Comparison of ENCODE assay signal across 8 cellular contexts in genomic region chr1:205749094-205749825, GRCh38. TPM values are rescaled to one million over a fixed set of nuclear protein-coding genes. Genes with fewer than 3 reads are reported as not detected.
DNase-seq lines count a peak whose midpoint lies in the region; ATAC-seq and TF ChIP-seq lines count a peak whose summit lies in the region.

No MANE protein-coding gene starts in this region.

- no peaks in the 10 kb centered on the region for H3K27me3 ChIP-seq in left ventricle myocardium inferior (ENCODE audit: low read depth)
- no peaks in the 10 kb centered on the region for H3K27me3 ChIP-seq in upper lobe of right lung

- H3K27ac ChIP-seq in left ventricle myocardium inferior (replicated peaks) = peak overlapping the region; percentile 98
- peak overlapping the region; percentile 87 for H3K27ac ChIP-seq in upper lobe of right lung

- peaks cover 14% of the 10 kb centered on the region for H3K36me3 Mint-ChIP-seq in T-helper 1 cell treated with Interleukin-12 subunit alpha and Interleukin-12 subunit beta and Interleukin-4 antibody, amounts not matched to agents 30 μg/mL and 1 μg/mL, for 36 hours (ENCODE audit: low read depth)
- no peaks in the 10 kb centered on the region for H3K36me3 Mint-ChIP-seq in progenitor cell of endocrine pancreas (ENCODE audit: insufficient read depth)

- H3K4me3 ChIP-seq in left ventricle myocardium inferior (peak overlapping the region; percentile 82), upper lobe of right lung (peak overlapping the region; percentile 83)

- DNase-seq in NCI-H1694 treated with DMSO at 0.1 percent for 48 hours (lab: John Stamatoyannopoulos, UW) (peak; percentile 84), amniotic stem cell (lab: John Stamatoyannopoulos, UW) (peak; percentile 85), left ventricle myocardium inferior (peak; percentile 96), progenitor cell of endocrine pancreas (ENCODE audit: low spot score, unreplicated experiment) (peak; percentile 91), upper lobe of right lung (peak; percentile 98)

- H3K27me3 Mint-ChIP-seq in T-helper 1 cell treated with Interleukin-12 subunit alpha and Interleukin-12 subunit beta and Interleukin-4 antibody, amounts not matched to agents 30 μg/mL and 1 μg/mL, for 36 hours (ENCODE audit: low read depth) = no peaks in the 10 kb centered on the region
- H3K27me3 Mint-ChIP-seq in progenitor cell of endocrine pancreas = no peaks in the 10 kb centered on the region

- peaks cover 29% of the 10 kb centered on the region for H3K4me1 Mint-ChIP-seq in T-helper 1 cell treated with Interleukin-12 subunit alpha and Interleukin-12 subunit beta and Interleukin-4 antibody, amounts not matched to agents 30 μg/mL and 1 μg/mL, for 36 hours (ENCODE audit: low read depth)
- H3K4me1 Mint-ChIP-seq in progenitor cell of endocrine pancreas (ENCODE audit: low read depth) = peaks cover 19% of the 10 kb centered on the region

- H3K4me3 Mint-ChIP-seq in T-helper 1 cell treated with Interleukin-12 subunit alpha and Interleukin-12 subunit beta and Interleukin-4 antibody, amounts not matched to agents 30 μg/mL and 1 μg/mL, for 36 hours = peak overlapping the region; percentile 97
- H3K4me3 Mint-ChIP-seq in progenitor cell of endocrine pancreas (ENCODE audit: low read depth) = peak overlapping the region; percentile 97

- TF ChIP-seq CTCF in left ventricle myocardium inferior (IDR thresholded peaks at IDR 0.05; ENCODE audit: borderline replicate concordance) (no peak), progenitor cell of endocrine pancreas (IDR thresholded peaks at IDR 0.05; ENCODE audit: unreplicated experiment) (no peak), upper lobe of right lung (IDR thresholded peaks at IDR 0.05) (no peak)

- peak; percentile 77 for ATAC-seq in GM18502 (IDR thresholded peaks at IDR 0.05; ENCODE audit: poor library complexity, unreplicated experiment)
- ATAC-seq in HG02938 (IDR thresholded peaks at IDR 0.05; ENCODE audit: unreplicated experiment) = peak; percentile 65
- ATAC-seq in upper lobe of right lung = peak; percentile 93

- H3K9me3 Mint-ChIP-seq in T-helper 1 cell treated with Interleukin-12 subunit alpha and Interleukin-12 subunit beta and Interleukin-4 antibody, amounts not matched to agents 30 μg/mL and 1 μg/mL, for 36 hours = no peaks in the 10 kb centered on the region
- no peaks in the 10 kb centered on the region for H3K9me3 Mint-ChIP-seq in progenitor cell of endocrine pancreas (ENCODE audit: low read depth)

- no peaks in the 10 kb centered on the region for H3K9me3 ChIP-seq in left ventricle myocardium inferior (replicated peaks)
- H3K9me3 ChIP-seq in upper lobe of right lung = no peaks in the 10 kb centered on the region

- intact Hi-C loops in left ventricle myocardium inferior (cut with micrococcal nuclease) = no loop called here
- intact Hi-C loops in upper lobe of right lung (cut with DNase I) = no loop called here

- H3K4me1 ChIP-seq in left ventricle myocardium inferior = peaks cover 48% of the 10 kb centered on the region
- H3K4me1 ChIP-seq in upper lobe of right lung = peaks cover 31% of the 10 kb centered on the region

- H3K36me3 ChIP-seq in left ventricle myocardium inferior (no peaks in the 10 kb centered on the region), upper lobe of right lung (no peaks in the 10 kb centered on the region)

- H3K27ac Mint-ChIP-seq in T-helper 1 cell treated with Interleukin-12 subunit alpha and Interleukin-12 subunit beta and Interleukin-4 antibody, amounts not matched to agents 30 μg/mL and 1 μg/mL, for 36 hours = peak overlapping the region; percentile 94
- peak overlapping the region; percentile 98 for H3K27ac Mint-ChIP-seq in progenitor cell of endocrine pancreas

RNA-seq across cellular contexts. Expression of gene NUCKS1, which starts 0.7 kb away (rescaled TPM):
- total RNA-seq in left ventricle myocardium inferior (217 TPM), progenitor cell of endocrine pancreas (222 and 245 TPM in 2 replicates), upper lobe of right lung (117 TPM)

RNA-seq across cellular contexts. Expression of gene RAB29, which starts 26.0 kb away (rescaled TPM):
- 13.7 TPM for total RNA-seq in left ventricle myocardium inferior
- 7.5 and 8.5 TPM in 2 replicates for total RNA-seq in progenitor cell of endocrine pancreas
- total RNA-seq in upper lobe of right lung = 24.7 TPM

Comparison
In these comparisons a context has a peak if more than half of its experiments do, and no peak if none do; other contexts are left out.
1. Peak in every context shown above with its lines: DNase-seq, ATAC-seq, H3K4me3 ChIP-seq and H3K27ac ChIP-seq.